ENCODE assay signal across 7 cellular contexts in genomic region chr6:127120787-127121636, GRCh38. TPM values are rescaled to one million over a fixed set of nuclear protein-coding genes. Genes with fewer than 3 reads are reported as not detected.
DNase-seq lines count a peak whose midpoint lies in the region; ATAC-seq and TF ChIP-seq lines count a peak whose summit lies in the region.

No MANE protein-coding gene starts in this region.

- DNase-seq in GM13976 (ENCODE audit: low spot score), result peak; percentile 77
- peak; percentile 77 for DNase-seq in NAMALWA (ENCODE audit: low spot score)
- peak; percentile 48 to 74 for DNase-seq in SW 1271 (lab: John Stamatoyannopoulos, UW)
- DNase-seq in astrocyte of the hippocampus (ENCODE audit: low read depth, low spot score), result peak; percentile 91
- DNase-seq in hippocampal formation (lab: John Stamatoyannopoulos, UW), result peak; percentile 63 to 71
- DNase-seq in sciatic nerve (ENCODE audit: low spot score), result peak; percentile 82

- intact Hi-C loops in sciatic nerve (cut with DNase I), result no loop called here

- in situ Hi-C loops in GM13976 (cut with MboI; ENCODE audit: low sequenced_read_pairs, unreplicated experiment), result no loop called here

- ATAC-seq in HG02623 (IDR thresholded peaks at IDR 0.05; ENCODE audit: unreplicated experiment) (peak; percentile 87), sciatic nerve (peak; percentile 82)

- TF ChIP-seq CTCF in GM13976 (IDR thresholded peaks at IDR 0.05; ENCODE audit: borderline replicate concordance, control extremely low read depth, extremely low read depth, insufficient read depth, missing control alignments), result peak; percentile 87

RNA-seq across cellular contexts. Expression of gene RSPO3, which starts 2.5 kb away (rescaled TPM):
- 17.2 TPM for total RNA-seq in sciatic nerve

Comparison
In these comparisons a context has a peak if more than half of its experiments do, and no peak if none do; other contexts are left out.
1. Peak in every context shown above with its lines: DNase-seq and ATAC-seq.